Comparison of ENCODE assay signal across 8 cellular contexts in the genomic region with DNA sequence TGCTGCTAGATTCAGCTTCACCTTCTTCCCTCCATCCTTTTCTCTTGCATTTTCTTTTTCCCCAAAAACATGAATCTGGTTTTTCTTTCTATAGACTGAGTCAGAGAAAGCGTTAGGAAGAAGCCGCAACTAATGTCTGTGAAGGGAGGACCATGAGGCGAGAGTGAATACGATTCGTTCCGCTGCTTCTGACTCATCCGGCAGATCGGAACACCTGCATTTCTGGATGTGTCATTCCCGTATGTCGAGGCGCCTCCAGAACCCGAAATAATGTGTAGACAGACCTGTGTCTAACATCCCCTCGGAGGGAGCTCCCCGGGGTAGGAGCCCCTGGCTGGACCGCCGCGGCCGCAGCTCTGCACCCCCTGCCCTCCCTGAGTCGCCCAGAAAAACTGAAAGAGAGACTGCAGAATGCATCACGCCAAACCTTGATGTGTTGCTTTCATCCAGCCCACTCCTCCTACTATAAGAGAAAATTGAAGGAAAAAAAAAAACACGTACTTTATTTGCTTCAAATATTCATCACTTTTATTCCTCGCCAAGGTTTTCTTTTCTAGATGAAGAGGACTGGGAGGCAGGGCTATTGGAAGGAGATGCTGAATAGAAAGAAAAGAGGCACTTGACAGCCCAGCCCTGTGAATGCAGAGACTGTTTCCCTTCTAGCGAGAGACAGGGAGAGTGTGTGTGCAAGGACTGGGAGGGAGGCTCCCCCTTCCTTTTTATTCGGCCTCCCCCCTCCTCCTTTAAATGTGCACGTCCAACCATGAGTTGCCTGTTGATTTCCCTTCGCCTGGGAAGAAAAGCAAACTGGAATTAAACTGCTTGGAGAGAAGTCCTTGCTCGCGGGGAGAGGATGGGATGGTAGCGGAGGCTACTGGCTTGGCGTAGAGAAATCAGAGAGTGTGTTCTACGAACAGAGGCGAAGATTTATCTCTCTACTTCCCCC. TPM values are rescaled to one million over a fixed set of nuclear protein-coding genes. Genes with fewer than 3 reads are reported as not detected.
DNase-seq lines count a peak whose midpoint lies in the region; ATAC-seq, FAIRE-seq and TF ChIP-seq lines count a peak whose summit lies in the region.

No MANE protein-coding gene starts in this region.

- peak overlapping the region in 1 of 2 donors; percentile 59 for H3K27ac ChIP-seq in kidney (ENCODE audit: low read depth in 2 of 2, low read length in 2 of 2)

- H3K9me3 ChIP-seq in kidney (ENCODE audit: control insufficient read depth in 1 of 2, low read length in 2 of 2), result no peaks in the 10 kb centered on the region

- no peak overlapping the region for H3K27ac Mint-ChIP-seq in stimulated activated memory B cell treated with anti-CD40 and anti-IgM and Interleukin-4, amounts not matched to agents 10 μg/mL and 1 μg/mL and 100 μg/mL, for 72 hours

- H3K4me3 ChIP-seq in bronchial epithelial cell (ENCODE audit: low read depth, low read length) (no peak overlapping the region), kidney (ENCODE audit: low read length in 2 of 2) (peak overlapping the region; percentile 73 to 77)

- no peak for ATAC-seq in stimulated activated memory B cell treated with anti-CD40 and anti-IgM and Interleukin-4, amounts not matched to agents 10 μg/mL and 1 μg/mL and 100 μg/mL, for 72 hours
- no peak for ATAC-seq in GM18502 (IDR thresholded peaks at IDR 0.05; ENCODE audit: poor library complexity, unreplicated experiment)

- peak; percentile 63 for DNase-seq in COLO668 (lab: John Stamatoyannopoulos, UW; ENCODE audit: unreplicated experiment)
- DNase-seq in NCI-H1092 treated with DMSO at 0.1 percent for 48 hours (lab: John Stamatoyannopoulos, UW), result peak; percentile 78
- peak; percentile 78 for DNase-seq in bronchial epithelial cell (ENCODE audit: low read depth)
- no peak for DNase-seq in kidney
- DNase-seq in middle frontal gyrus (ENCODE audit: extremely low spot score, low spot score), result no peak
- DNase-seq in NCI-H524 treated with DMSO at 0.1 percent for 48 hours (lab: John Stamatoyannopoulos, UW), result no peak

- H3K27me3 ChIP-seq in bronchial epithelial cell (ENCODE audit: control insufficient read depth, insufficient read depth, low read length), result peaks cover 49% of the 10 kb centered on the region

- H3K4me3 Mint-ChIP-seq in stimulated activated memory B cell treated with anti-CD40 and anti-IgM and Interleukin-4, amounts not matched to agents 10 μg/mL and 1 μg/mL and 100 μg/mL, for 72 hours, result peak overlapping the region; percentile 51

- H3K9me3 Mint-ChIP-seq in stimulated activated memory B cell treated with anti-CD40 and anti-IgM and Interleukin-4, amounts not matched to agents 10 μg/mL and 1 μg/mL and 100 μg/mL, for 72 hours, result peaks cover 2% of the 10 kb centered on the region

- peaks cover 30% of the 10 kb centered on the region for H3K4me1 Mint-ChIP-seq in stimulated activated memory B cell treated with anti-CD40 and anti-IgM and Interleukin-4, amounts not matched to agents 10 μg/mL and 1 μg/mL and 100 μg/mL, for 72 hours

- intact Hi-C loops in kidney (cut with DNase I), result no loop called here

- peak overlapping the region; percentile 44 to 59 for H3K9ac ChIP-seq in kidney (ENCODE audit: low read length in 2 of 2)

- H3K4me1 ChIP-seq in kidney (ENCODE audit: control insufficient read depth in 1 of 2, insufficient read depth in 1 of 2, low read depth in 1 of 2, low read length in 2 of 2), result peaks cover 0 to 13% of the 10 kb centered on the region in 2 donors

- H3K36me3 Mint-ChIP-seq in stimulated activated memory B cell treated with anti-CD40 and anti-IgM and Interleukin-4, amounts not matched to agents 10 μg/mL and 1 μg/mL and 100 μg/mL, for 72 hours, result no peaks in the 10 kb centered on the region

- H3K27me3 Mint-ChIP-seq in stimulated activated memory B cell treated with anti-CD40 and anti-IgM and Interleukin-4, amounts not matched to agents 10 μg/mL and 1 μg/mL and 100 μg/mL, for 72 hours, result peaks cover 50% of the 10 kb centered on the region

- FAIRE-seq in bronchial epithelial cell (lab: Jason Lieb, UNC) (no peak), kidney (lab: Jason Lieb, UNC) (no peak)

- no peaks in the 10 kb centered on the region for H3K36me3 ChIP-seq in bronchial epithelial cell (ENCODE audit: control insufficient read depth, insufficient read depth, low read length)
- no peaks in the 10 kb centered on the region for H3K36me3 ChIP-seq in kidney (ENCODE audit: control insufficient read depth in 1 of 2, insufficient read depth in 2 of 2, low read length in 2 of 2)

- TF ChIP-seq CTCF in bronchial epithelial cell (IDR thresholded peaks at IDR 0.05; ENCODE audit: insufficient read depth, low read length, severe bottlenecking), result no peak
- no peak for TF ChIP-seq CTCF in kidney (IDR thresholded peaks at IDR 0.05; ENCODE audit: borderline replicate concordance, extremely low read depth, insufficient read depth)

RNA-seq across cellular contexts. Expression of a gene that starts 0.6 kb away (rescaled TPM):
- total RNA-seq in bronchial epithelial cell, result under 0.01 TPM in 2 replicates
- total RNA-seq in kidney, result 18.5 TPM
- 1.0 TPM for polyA plus RNA-seq in kidney (ENCODE audit: insufficient read depth, low read depth, low replicate concordance)

Comparison
In these comparisons a context has a peak if more than half of its experiments do, and no peak if none do; other contexts are left out.
1. DNase-seq: peak in COLO668 (single experiment), NCI-H1092 treated with DMSO at 0.1 percent for 48 hours (single experiment) and bronchial epithelial cell (single experiment); none in kidney (single experiment), middle frontal gyrus (single experiment) and NCI-H524 treated with DMSO at 0.1 percent for 48 hours (single experiment).
2. RNA of a gene that starts 0.6 kb away (total RNA-seq): 18.5 TPM in kidney (single experiment); under 0.01 TPM in bronchial epithelial cell; every median in the first group is over 10 times any median in the second.